23 cellular contexts compared by ENCODE assay signal in genomic region chr5:60323596-60323995, GRCh38.
"Had no signal": no experiment of that assay in that cellular context is flagged by ENCODE, and none has a peak within 500 bp of the region (broad histone marks: within the 10 kb centered on the region; RNA-seq: fewer than 3 reads in every experiment).

No MANE protein-coding gene starts in this region.

- DNase-seq: activated CD4-positive, alpha-beta T cell treated with anti-CD3 and anti-CD28 coated beads for 1 hour; activated CD4-positive, alpha-beta T cell treated with anti-CD3 and anti-CD28 coated beads, Interleukin-2, amount 50 U/mL, for 1 hour; activated gamma-delta T cell treated with Interleukin-2 at 50 U/mL for 16 hours; activated T-cell treated with anti-CD3 and anti-CD28 coated beads, Interleukin-2, amount 50 U/mL, for 1 hour; anterior cingulate cortex; dorsolateral prefrontal cortex; effector memory CD8-positive, alpha-beta T cell; heart right ventricle; left ventricle myocardium superior; posterior cingulate gyrus; right lobe of liver; stimulated activated CD4-positive, alpha-beta T cell treated with anti-CD3 and anti-CD28 coated beads, Interleukin-1b, Interleukin-23, amount 100 ng/mL, for 48 hours; stimulated activated naive CD8-positive, alpha-beta T cell treated with anti-CD3 and anti-CD28 coated beads, Interleukin-15, amount 100 ng/mL, for 72 hours; T-cell; transverse colon; WERI-Rb-1 had no signal

- H3K27me3 Mint-ChIP-seq: activated naive CD4-positive, alpha-beta T cell treated with anti-CD3 and anti-CD28 coated beads, Interleukin-2, amount 50 U/mL, for 24 hours; central memory CD8-positive, alpha-beta T cell; effector memory CD8-positive, alpha-beta T cell; stimulated activated naive CD8-positive, alpha-beta T cell treated with anti-CD3 and anti-CD28 coated beads, Interleukin-15, amount 100 ng/mL, for 72 hours; T-cell had no signal

- H3K27me3 ChIP-seq: dorsolateral prefrontal cortex, esophagus muscularis mucosa, heart right ventricle, right lobe of liver, transverse colon had no signal

- H3K36me3 Mint-ChIP-seq: activated naive CD4-positive, alpha-beta T cell treated with anti-CD3 and anti-CD28 coated beads, Interleukin-2, amount 50 U/mL, for 24 hours; stimulated activated effector memory CD8-positive, alpha-beta T cell treated with anti-CD3 and anti-CD28 coated beads, Interleukin-12 subunit alpha, Interleukin-12 subunit beta, amount 100 ng/mL, for 72 hours; T-cell had no signal

- H3K4me1 Mint-ChIP-seq: activated naive CD4-positive, alpha-beta T cell treated with anti-CD3 and anti-CD28 coated beads, Interleukin-2, amount 50 U/mL, for 24 hours; central memory CD8-positive, alpha-beta T cell; nephron; stimulated activated effector memory CD8-positive, alpha-beta T cell treated with anti-CD3 and anti-CD28 coated beads, Interleukin-12 subunit alpha, Interleukin-12 subunit beta, amount 100 ng/mL, for 72 hours; stimulated activated naive CD8-positive, alpha-beta T cell treated with anti-CD3 and anti-CD28 coated beads, Interleukin-15, amount 100 ng/mL, for 72 hours; T-cell had no signal

- H3K27ac Mint-ChIP-seq: activated naive CD4-positive, alpha-beta T cell treated with anti-CD3 and anti-CD28 coated beads, Interleukin-2, amount 50 U/mL, for 24 hours; effector memory CD8-positive, alpha-beta T cell; nephron; stimulated activated effector memory CD8-positive, alpha-beta T cell treated with anti-CD3 and anti-CD28 coated beads, Interleukin-12 subunit alpha, Interleukin-12 subunit beta, amount 100 ng/mL, for 72 hours; stimulated activated naive CD8-positive, alpha-beta T cell treated with anti-CD3 and anti-CD28 coated beads, Interleukin-15, amount 100 ng/mL, for 72 hours; T-cell; T-helper 2 cell treated with Interferon-gamma antibody and Interleukin-4, amounts not matched to agents 5 μg/mL and 100 μg/mL, for 36 hours had no signal

- H3K4me3 Mint-ChIP-seq: activated naive CD4-positive, alpha-beta T cell treated with anti-CD3 and anti-CD28 coated beads, Interleukin-2, amount 50 U/mL, for 24 hours; central memory CD8-positive, alpha-beta T cell; effector memory CD8-positive, alpha-beta T cell; nephron; stimulated activated effector memory CD8-positive, alpha-beta T cell treated with anti-CD3 and anti-CD28 coated beads, Interleukin-12 subunit alpha, Interleukin-12 subunit beta, amount 100 ng/mL, for 72 hours; stimulated activated naive CD8-positive, alpha-beta T cell treated with anti-CD3 and anti-CD28 coated beads, Interleukin-15, amount 100 ng/mL, for 72 hours; T-cell; T-helper 2 cell treated with Interferon-gamma antibody and Interleukin-4, amounts not matched to agents 5 μg/mL and 100 μg/mL, for 36 hours had no signal

- H3K36me3 ChIP-seq: esophagus muscularis mucosa, heart right ventricle, right lobe of liver, transverse colon, WERI-Rb-1 had no signal

- H3K4me3 ChIP-seq: dorsolateral prefrontal cortex, esophagus muscularis mucosa, heart right ventricle, right lobe of liver, skin epidermis, transverse colon had no signal

- H3K4me1 ChIP-seq: heart right ventricle, right lobe of liver, transverse colon had no signal

- H3K27ac ChIP-seq: dorsolateral prefrontal cortex, esophagus muscularis mucosa, heart right ventricle, right lobe of liver, skin epidermis, transverse colon, WERI-Rb-1 had no signal
